Comparison of ENCODE assay signal across 1 cellular context in the genomic region with DNA sequence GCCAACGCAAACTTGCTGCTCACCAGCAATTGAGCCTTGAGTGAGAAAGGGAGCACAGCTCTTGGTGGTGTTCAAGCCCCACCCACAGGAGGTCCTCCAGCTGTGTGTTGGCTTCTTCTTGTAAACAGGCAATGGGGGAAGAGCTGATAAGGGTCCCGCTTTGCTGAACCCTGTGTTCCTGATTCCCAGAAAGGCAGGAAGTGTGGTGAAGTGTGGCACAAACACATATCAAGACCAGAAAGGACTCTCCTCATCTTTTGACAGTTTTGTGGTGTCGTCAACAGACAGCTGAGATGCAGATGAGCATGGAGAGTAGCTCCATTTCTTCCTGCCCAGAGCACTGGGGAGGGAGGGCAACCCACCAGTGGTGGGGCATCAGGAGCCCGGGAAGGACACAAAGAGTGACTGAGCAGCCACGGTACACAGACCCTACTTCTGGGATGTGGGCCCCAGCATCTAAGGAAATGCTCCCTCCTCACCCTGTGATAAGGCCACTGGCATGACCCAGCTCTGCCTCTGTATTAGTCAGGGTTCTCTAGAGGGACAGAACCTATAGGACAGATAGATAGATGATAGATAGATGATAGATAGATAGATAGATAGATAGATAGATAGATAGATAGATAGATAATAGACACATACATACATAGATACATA.
TF ChIP-seq lines count a peak whose summit lies in the region.

No MANE protein-coding gene starts in this region.

TF ChIP-seq in IMR-90, 13 proteins besides CTCF, POLR2A, EP300 and RAD21:
- TF ChIP-seq, protein P1, sequence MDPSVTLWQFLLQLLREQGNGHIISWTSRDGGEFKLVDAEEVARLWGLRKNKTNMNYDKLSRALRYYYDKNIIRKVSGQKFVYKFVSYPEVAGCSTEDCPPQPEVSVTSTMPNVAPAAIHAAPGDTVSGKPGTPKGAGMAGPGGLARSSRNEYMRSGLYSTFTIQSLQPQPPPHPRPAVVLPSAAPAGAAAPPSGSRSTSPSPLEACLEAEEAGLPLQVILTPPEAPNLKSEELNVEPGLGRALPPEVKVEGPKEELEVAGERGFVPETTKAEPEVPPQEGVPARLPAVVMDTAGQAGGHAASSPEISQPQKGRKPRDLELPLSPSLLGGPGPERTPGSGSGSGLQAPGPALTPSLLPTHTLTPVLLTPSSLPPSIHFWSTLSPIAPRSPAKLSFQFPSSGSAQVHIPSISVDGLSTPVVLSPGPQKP (IDR thresholded peaks at IDR 0.05; ENCODE audit: borderline replicate concordance, low read depth, low read length) = no peak
- TF ChIP-seq CHD1 (IDR thresholded peaks at IDR 0.05; ENCODE audit: low read depth, low read length) (no peak), MXI1 (IDR thresholded peaks at IDR 0.05; ENCODE audit: borderline replicate concordance, low read depth, low read length) (no peak), MAZ (IDR thresholded peaks at IDR 0.05; ENCODE audit: borderline replicate concordance, low read depth, low read length) (no peak), SMC3 (IDR thresholded peaks at IDR 0.05; ENCODE audit: low read depth, low read length) (no peak), FOS (IDR thresholded peaks at IDR 0.05; ENCODE audit: low read depth, low read length) (no peak), RCOR1 (IDR thresholded peaks at IDR 0.05; ENCODE audit: insufficient replicate concordance, low read length) (no peak), MAFK (IDR thresholded peaks at IDR 0.05; ENCODE audit: low read depth, low read length) (no peak), CEBPB (IDR thresholded peaks at IDR 0.05; ENCODE audit: low read depth, low read length) (no peak), NFE2L2 (IDR thresholded peaks at IDR 0.05; ENCODE audit: low read depth, low read length) (no peak), BHLHE40 (IDR thresholded peaks at IDR 0.05; ENCODE audit: low read depth, low read length) (no peak), RFX5 (IDR thresholded peaks at IDR 0.05; ENCODE audit: low read depth, low read length) (no peak)
- TF ChIP-seq, protein P2, sequence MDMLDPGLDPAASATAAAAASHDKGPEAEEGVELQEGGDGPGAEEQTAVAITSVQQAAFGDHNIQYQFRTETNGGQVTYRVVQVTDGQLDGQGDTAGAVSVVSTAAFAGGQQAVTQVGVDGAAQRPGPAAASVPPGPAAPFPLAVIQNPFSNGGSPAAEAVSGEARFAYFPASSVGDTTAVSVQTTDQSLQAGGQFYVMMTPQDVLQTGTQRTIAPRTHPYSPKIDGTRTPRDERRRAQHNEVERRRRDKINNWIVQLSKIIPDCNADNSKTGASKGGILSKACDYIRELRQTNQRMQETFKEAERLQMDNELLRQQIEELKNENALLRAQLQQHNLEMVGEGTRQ (IDR thresholded peaks at IDR 0.05; ENCODE audit: low read depth, low read length) = no peak
